11 cellular contexts compared by ENCODE assay signal in the genomic region with DNA sequence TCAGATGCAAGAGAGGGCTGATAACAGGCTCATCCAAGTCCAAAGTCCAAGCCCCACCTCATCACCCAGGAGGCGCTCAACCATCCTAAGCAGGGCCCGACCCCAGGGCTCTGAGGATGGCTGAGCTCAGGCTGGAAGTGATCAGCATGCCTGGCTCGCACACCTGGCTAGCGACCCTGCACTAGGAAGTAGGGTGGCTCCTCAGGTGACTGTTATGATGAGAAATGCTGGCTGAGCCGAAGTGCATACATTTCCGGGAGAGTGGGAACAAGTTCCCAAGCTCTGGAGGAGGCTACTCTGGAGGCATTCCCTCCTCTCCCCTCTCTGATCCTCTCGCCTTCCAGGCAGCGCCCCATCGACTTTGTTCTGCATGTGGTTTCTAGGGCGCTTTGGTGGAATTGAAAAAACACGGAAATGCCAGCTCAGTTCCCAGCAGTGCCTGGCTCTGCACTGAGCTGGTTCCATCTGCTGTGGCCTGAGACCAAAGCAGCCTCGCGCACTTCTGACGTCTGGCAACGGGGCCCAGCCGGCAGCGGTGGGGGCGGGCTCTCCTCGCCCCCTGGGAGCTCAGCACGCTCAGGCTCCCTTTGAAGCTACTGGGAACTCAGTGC.
DNase-seq lines count a peak whose midpoint lies in the region; ATAC-seq and TF ChIP-seq lines count a peak whose summit lies in the region.
"Had no signal": no experiment of that assay in that cellular context is flagged by ENCODE, and none has a peak within 500 bp of the region (broad histone marks: within the 10 kb centered on the region; RNA-seq: fewer than 3 reads in every experiment).

No MANE protein-coding gene starts in this region.

- H4K20me1 ChIP-seq in PC-9 (ENCODE audit: insufficient read depth) = no peaks in the 10 kb centered on the region

- H2AFZ ChIP-seq in PC-9 = no peak overlapping the region

- no peaks in the 10 kb centered on the region for H3K36me3 ChIP-seq in PC-9 (ENCODE audit: low read depth)

- H3K27me3 ChIP-seq in PC-9 (ENCODE audit: insufficient read depth, low read depth) = peaks cover 78% of the 10 kb centered on the region

- no TSS peak for BruUV-seq in PC-9 (replicated peaks; lab: Mats Ljungman, UMichigan)

- H3K79me2 ChIP-seq in PC-9 (ENCODE audit: low read depth) = no peaks in the 10 kb centered on the region

- H3F3A ChIP-seq in PC-9 (ENCODE audit: insufficient read depth, low read depth) = no peaks in the 10 kb centered on the region

- H3K27ac ChIP-seq in cingulate gyrus (ENCODE audit: low read depth, low read length) (peak overlapping the region; percentile 10), substantia nigra (ENCODE audit: low read depth, low read length, poor library complexity, severe bottlenecking) (no peak overlapping the region), PC-9 (no peak overlapping the region)
- H3K27ac ChIP-seq: psoas muscle had no signal

- CTCF ChIA-PET in PC-9 (lab: Charles Lee) = no interaction called here

- H3K4me3 ChIP-seq in Jurkat, Clone E6-1 (ENCODE audit: low read length) = no peak overlapping the region
- no peak overlapping the region for H3K4me3 ChIP-seq in PC-9
- H3K4me3 ChIP-seq: psoas muscle had no signal

- peak; percentile 6 for DNase-seq in Jurkat, Clone E6-1 (ENCODE audit: low read depth, low spot score)
- DNase-seq in inferior parietal cortex (ENCODE audit: extremely low spot score) (peak; percentile 14), substantia nigra (lab: John Stamatoyannopoulos, UW) (peak in 40 of 49 donors; percentile 4 to 83 (median 52)), PC-9 (no peak), NOMO-1 treated with dmso at 0.1 percent for 144 hours (lab: John Stamatoyannopoulos, UW; ENCODE audit: unreplicated experiment) (no peak), HuH-7.5 (ENCODE audit: low spot score) (no peak)
- DNase-seq: activated CD4-positive, alpha-beta T cell treated with anti-CD3 and anti-CD28 coated beads for 48 hours; PC-3 had no signal

- H3K4me2 ChIP-seq in PC-9 = no peak overlapping the region

- H3K9me2 ChIP-seq in PC-9 (ENCODE audit: insufficient read depth) = no peaks in the 10 kb centered on the region

- ATAC-seq in HG03039 (IDR thresholded peaks at IDR 0.05; ENCODE audit: unreplicated experiment) = no peak
- ATAC-seq: PC-3, psoas muscle had no signal

- intact Hi-C loops in PC-9 (cut with micrococcal nuclease; ENCODE audit: unreplicated experiment) = no loop called here

- TF ChIP-seq CTCF in PC-9 (conservative IDR thresholded peaks at IDR 0.05) = no peak

- POLR2A ChIA-PET in PC-9 (lab: Charles Lee; ENCODE audit: unreplicated experiment) = no interaction called here

- no peaks in the 10 kb centered on the region for H3K4me1 ChIP-seq in PC-9 (replicated peaks; ENCODE audit: insufficient read depth)
- H3K4me1 ChIP-seq: psoas muscle had no signal

- 0 out of 2 replicates have a peak, but pooled peaks cover 4% of the 10 kb centered on the region for H3K9me3 ChIP-seq in PC-9 (ENCODE audit: insufficient read depth, low read depth)

Comparison
In these comparisons a context has a peak if more than half of its experiments do, and no peak if none do; other contexts are left out.
1. DNase-seq: peak in Jurkat, Clone E6-1 (single experiment), inferior parietal cortex (single experiment) and substantia nigra (40 of 49); none in PC-9 (0 of 2), NOMO-1 treated with dmso at 0.1 percent for 144 hours (single experiment) and HuH-7.5 (single experiment).